ENCODE assay signal across 21 cellular contexts in the genomic region with DNA sequence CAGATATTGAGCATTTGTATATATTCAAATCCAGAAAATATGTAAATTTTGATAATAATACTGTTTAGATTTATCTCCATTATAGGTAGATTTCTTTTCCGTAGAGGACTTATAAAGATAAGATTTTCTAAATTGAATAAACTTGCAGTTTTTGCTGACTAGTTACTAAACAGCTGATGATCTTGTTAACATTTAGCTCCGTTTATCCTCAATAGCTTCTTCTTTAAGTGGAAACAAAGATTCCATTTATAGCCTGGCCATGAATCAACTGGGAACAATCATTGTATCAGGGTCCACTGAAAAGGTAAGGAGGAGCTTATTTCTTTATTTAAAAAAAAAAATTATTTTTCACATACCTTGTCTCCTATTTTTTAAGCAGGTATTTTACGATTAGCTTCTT. TPM values are rescaled to one million over a fixed set of nuclear protein-coding genes. Genes with fewer than 3 reads are reported as not detected.
"Had no signal": no experiment of that assay in that cellular context is flagged by ENCODE, and none has a peak within 500 bp of the region (broad histone marks: within the 10 kb centered on the region; RNA-seq: fewer than 3 reads in every experiment).

No MANE protein-coding gene starts in this region.

- H3K4me2 ChIP-seq: SK-N-SH had no signal

- H3K27ac ChIP-seq: SJSA1 had no signal

- DNase-seq: KBM-7, MV-4-11, NCI-H1048, NCI-H1105, NCI-H1417, NCI-H1436 treated with DMSO at 0.1 percent for 48 hours, NCI-H1694, NCI-H187 treated with DMSO at 0.1 percent for 48 hours, NCI-H2029 treated with DMSO at 0.1 percent for 48 hours, NCI-H2171 treated with DMSO at 0.1 percent for 48 hours, NCI-H524, NCI-H69, NCI-H774, Right ventricle myocardium superior, RPMI8226, SIG-M5, SK-N-SH, SW 1271, T-cell had no signal

- ATAC-seq: T-cell had no signal

- H3K27me3 ChIP-seq: SJSA1 had no signal

- H3K9ac ChIP-seq: SK-N-SH had no signal

- H3K4me3 ChIP-seq: SJSA1 had no signal

RNA-seq across cellular contexts. Expression of a gene that starts 16.8 kb away (rescaled TPM):
- polyA plus RNA-seq: IgD-negative memory B cell had no signal
